ENCODE assay signal across 9 cellular contexts in genomic region chr6:2854394-2854982, GRCh38. TPM values are rescaled to one million over a fixed set of nuclear protein-coding genes. Genes with fewer than 3 reads are reported as not detected.
DNase-seq lines count a peak whose midpoint lies in the region; ATAC-seq, FAIRE-seq and TF ChIP-seq lines count a peak whose summit lies in the region.
"Had no signal": no experiment of that assay in that cellular context is flagged by ENCODE, and none has a peak within 500 bp of the region (broad histone marks: within the 10 kb centered on the region; RNA-seq: fewer than 3 reads in every experiment).

No MANE protein-coding gene starts in this region.

- no peak for DNase-seq in GM19239 (ENCODE audit: insufficient read length, low spot score)
- peak; percentile 85 for DNase-seq in SKM-1 (lab: John Stamatoyannopoulos, UW; ENCODE audit: unreplicated experiment)
- no peak for DNase-seq in esophagus squamous epithelium (lab: John Stamatoyannopoulos, UW)
- peak; percentile 82 for DNase-seq in pulmonary artery endothelial cell (ENCODE audit: low read depth, low spot score)
- no peak for DNase-seq in NCI-H2029 (lab: John Stamatoyannopoulos, UW)
- DNase-seq in cerebellar cortex (ENCODE audit: low spot score) = no peak
- DNase-seq in retina = no peak

- H3K4me1 ChIP-seq in esophagus squamous epithelium = peaks cover 7 to 57% (median 21%) of the 10 kb centered on the region in 3 donors

- H3K4me3 ChIP-seq in esophagus squamous epithelium = peak overlapping the region; percentile 7 to 62 (median 38)

- no peak for ATAC-seq in GM18909 (IDR thresholded peaks at IDR 0.05; ENCODE audit: poor library complexity, unreplicated experiment)

- H3K27ac ChIP-seq in esophagus squamous epithelium = peak overlapping the region; percentile 38 to 82 (median 76)

- peak in 1 of 6 experiments; percentile 1 for TF ChIP-seq CTCF in esophagus squamous epithelium (IDR thresholded peaks at IDR 0.05)

- TF ChIP-seq POLR2A in esophagus squamous epithelium (IDR thresholded peaks at IDR 0.05) = no peak

- WGBS in esophagus squamous epithelium, 2 donors = 47 to 50% methylated on average over 9 to 11 of the region's 11 CpGs

- intact Hi-C loops in esophagus squamous epithelium (cut with DNase I) = loop anchor here (5.0 kb wide), 2 partner anchors 63 to 78 kb away; no protein-coding TSS in a partner anchor

- FAIRE-seq in GM19239 (lab: Jason Lieb, UNC) = peak; percentile 21

- H3K27me3 ChIP-seq in esophagus squamous epithelium = no peaks in the 10 kb centered on the region

- no peaks in the 10 kb centered on the region for H3K9me3 ChIP-seq in esophagus squamous epithelium

- no peaks in the 10 kb centered on the region for H3K36me3 ChIP-seq in esophagus squamous epithelium

RNA-seq across cellular contexts. Expression of gene SERPINB1, which starts 12.8 kb away (rescaled TPM):
- total RNA-seq in esophagus squamous epithelium = 1,000 to 10,000 TPM in 1 of 4 donors, 100 to 1,000 TPM in 3; 284 to 1,204 (median 702) TPM
- 29.0 and 50.8 TPM in 2 replicates for total RNA-seq in pulmonary artery endothelial cell

RNA-seq across cellular contexts. Expression of gene SERPINB9, which starts 48.6 kb away (rescaled TPM):
- total RNA-seq in esophagus squamous epithelium = 10 to 100 TPM in 2 of 4 donors, 1 to 10 TPM in 2; 7.5 to 40.4 (median 12.1) TPM
- total RNA-seq in pulmonary artery endothelial cell = 36.0 and 92.5 TPM in 2 replicates
- total RNA-seq: SK-MEL-5 had no signal

Comparison
In these comparisons a context has a peak if more than half of its experiments do, and no peak if none do; other contexts are left out.
1. DNase-seq: peak in SKM-1 (single experiment) and pulmonary artery endothelial cell (single experiment); none in GM19239 (single experiment), esophagus squamous epithelium (single experiment), NCI-H2029 (single experiment), cerebellar cortex (single experiment) and retina (single experiment).